Comparison of ENCODE assay signal across 7 cellular contexts in the genomic region with DNA sequence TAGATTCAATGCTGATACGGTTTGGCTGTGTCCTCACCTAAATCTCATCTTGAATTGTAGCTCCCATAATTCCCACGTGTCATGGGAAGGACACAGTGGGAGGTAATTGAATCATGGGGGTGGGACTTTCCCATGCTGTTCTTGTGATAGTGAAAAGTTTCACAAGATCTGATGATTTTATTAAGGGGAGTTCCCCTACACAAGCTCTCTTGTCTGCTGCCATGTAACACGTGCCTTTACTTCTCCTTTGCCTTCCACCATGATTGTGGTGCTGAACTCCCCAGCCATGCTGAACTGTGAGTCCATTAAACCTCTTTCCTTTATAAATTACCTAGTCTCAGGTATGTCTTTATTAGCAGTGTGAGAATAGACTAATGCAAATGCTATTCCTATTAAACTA. TPM values are rescaled to one million over a fixed set of nuclear protein-coding genes. Genes with fewer than 3 reads are reported as not detected.
DNase-seq lines count a peak whose midpoint lies in the region; ATAC-seq, FAIRE-seq and TF ChIP-seq lines count a peak whose summit lies in the region.
"Not testable (repeated sequence)": the region's sequence is repeated elsewhere in the genome, so short reads cannot be mapped to it uniquely, and the experiment has no call there.

No MANE protein-coding gene starts in this region.

- H3K4me3 Mint-ChIP-seq in activated CD4-positive, alpha-beta T cell treated with anti-CD3 and anti-CD28 coated beads for 36 hours; activated naive CD4-positive, alpha-beta T cell treated with anti-CD3 and anti-CD28 coated beads for 36 hours: not testable (repeated sequence)

- WGBS in K562 (ENCODE audit: insufficient coverage, low coverage, missing lambda C conversion rate): 31% methylated on average over 3 of the region's 3 CpGs

- not testable (repeated sequence) for H3K4me3 ChIP-seq in NB4 (ENCODE audit: low read depth, low read length); K562

- H3K79me2 ChIP-seq in K562 (ENCODE audit: control insufficient read depth, insufficient read depth, low read length): not testable (repeated sequence)

- H3K4me2 ChIP-seq in K562 (ENCODE audit: insufficient read depth, low read length): not testable (repeated sequence)

- not testable (repeated sequence) for TF ChIP-seq RAD21 in K562 (CRISPR knock-in tag; conservative IDR thresholded peaks at IDR 0.05 in 1 of 2, IDR thresholded peaks at IDR 0.05 in 1 of 2)

- H3K9me3 ChIP-seq in K562 (replicated peaks; ENCODE audit: control insufficient read depth, insufficient read depth, low read depth, low read length): not testable (repeated sequence)

- peaks cover 15% of the 10 kb centered on the region for H3K4me1 Mint-ChIP-seq in activated CD4-positive, alpha-beta T cell treated with anti-CD3 and anti-CD28 coated beads for 36 hours
- H3K4me1 Mint-ChIP-seq in activated naive CD4-positive, alpha-beta T cell treated with anti-CD3 and anti-CD28 coated beads for 36 hours (ENCODE audit: low read depth): peaks cover 11% of the 10 kb centered on the region

- H3K36me3 ChIP-seq in K562 (ENCODE audit: control insufficient read depth, insufficient read depth, low read length): not testable (repeated sequence)

- H3K9me3 Mint-ChIP-seq in activated CD4-positive, alpha-beta T cell treated with anti-CD3 and anti-CD28 coated beads for 36 hours (ENCODE audit: low read depth); activated naive CD4-positive, alpha-beta T cell treated with anti-CD3 and anti-CD28 coated beads for 36 hours: not testable (repeated sequence)

- TF ChIP-seq POLR2A in NB4 (IDR thresholded peaks at IDR 0.05; ENCODE audit: extremely low read depth, insufficient read length); K562 (conservative IDR thresholded peaks at IDR 0.05): not testable (repeated sequence)

- CTCF ChIA-PET in activated CD4-positive, alpha-beta T cell treated with anti-CD3 and anti-CD28 coated beads for 36 hours (lab: Charles Lee): interaction anchor here (0.6 kb wide), 1 partner anchor 86 kb away, joined by 3 read pairs; no protein-coding TSS in a partner anchor
- CTCF ChIA-PET in activated naive CD4-positive, alpha-beta T cell treated with anti-CD3 and anti-CD28 coated beads for 36 hours (lab: Charles Lee); K562 (lab: Yijun Ruan, JAX; ENCODE audit: low intra/inter-chr PET ratio): not testable (repeated sequence)

- POLR2A ChIA-PET in activated CD4-positive, alpha-beta T cell treated with anti-CD3 and anti-CD28 coated beads for 36 hours (lab: Charles Lee): not testable (repeated sequence)
- POLR2A ChIA-PET in K562 (lab: Yijun Ruan, JAX): interaction anchor here (0.6 kb wide), 1 partner anchor 46 kb away, joined by 3 read pairs; no protein-coding TSS in a partner anchor

- in situ Hi-C loops in K562 (cut with MboI): not testable (repeated sequence)

- 0 out of 2 replicates have a peak overlapping the region, but pooled peaks have one; percentile 1 for H2AFZ ChIP-seq in K562 (ENCODE audit: low read depth, low read length)

- TF ChIP-seq CTCF in NB4 (IDR thresholded peaks at IDR 0.05; ENCODE audit: low read depth, low read length); K562 (IDR thresholded peaks at IDR 0.05 in 2 of 3, conservative IDR thresholded peaks at IDR 0.05 in 1 of 3; ENCODE audit: insufficient read depth in 2 of 3, low read depth in 1 of 3, low read length in 3 of 3): not testable (repeated sequence)

- not testable (repeated sequence) for H3K9me1 ChIP-seq in K562 (ENCODE audit: control insufficient read depth, insufficient read depth, low read length)

- intact Hi-C loops in activated CD4-positive, alpha-beta T cell treated with anti-CD3 and anti-CD28 coated beads for 36 hours (cut with DNase I, micrococcal nuclease); activated naive CD4-positive, alpha-beta T cell treated with anti-CD3 and anti-CD28 coated beads for 36 hours (cut with micrococcal nuclease); K562 (cut with micrococcal nuclease): not testable (repeated sequence)

- H4K20me1 ChIP-seq in K562 (replicated peaks; ENCODE audit: control insufficient read depth, insufficient read depth, low read length): not testable (repeated sequence)

- H3K4me1 ChIP-seq in K562 (replicated peaks in 1 of 2; ENCODE audit: control insufficient read depth in 2 of 2, insufficient read depth in 2 of 2, low read length in 2 of 2): not testable (repeated sequence)

- not testable (repeated sequence) for H3K36me3 Mint-ChIP-seq in activated CD4-positive, alpha-beta T cell treated with anti-CD3 and anti-CD28 coated beads for 36 hours (ENCODE audit: low read depth); activated naive CD4-positive, alpha-beta T cell treated with anti-CD3 and anti-CD28 coated beads for 36 hours (ENCODE audit: low read depth)

- FAIRE-seq in K562 (lab: Jason Lieb, UNC): not testable (repeated sequence)

- not testable (repeated sequence) for BruUV-seq in K562 (replicated peaks; lab: Mats Ljungman, UMichigan)

- H3K9ac ChIP-seq in K562 (ENCODE audit: insufficient read depth in 1 of 2, low read depth in 2 of 2, low read length in 2 of 2): not testable (repeated sequence)

- not testable (repeated sequence) for H3K27ac ChIP-seq in K562 (ENCODE audit: extremely low read depth, low read depth, low read length)

- not testable (repeated sequence) for H3K27me3 ChIP-seq in K562 (ENCODE audit: control insufficient read depth in 2 of 2, insufficient read depth in 2 of 2, low read length in 2 of 2)

- DNase-seq in CD1c-positive myeloid dendritic cell (ENCODE audit: extremely low spot score) (peak; percentile 8), NB4 (ENCODE audit: low read depth) (peak; percentile 2), iris pigment epithelial cell (ENCODE audit: low read depth) (peak; percentile 4), renal cortical epithelial cell (ENCODE audit: low read depth) (peak; percentile 37)
- DNase-seq in activated CD4-positive, alpha-beta T cell treated with anti-CD3 and anti-CD28 coated beads for 36 hours; K562 (ENCODE audit: extremely low read depth in 1 of 4, low spot score in 3 of 4): not testable (repeated sequence)
- DNase-seq in activated naive CD4-positive, alpha-beta T cell treated with anti-CD3 and anti-CD28 coated beads for 36 hours: peak; percentile 23

- H3K27ac Mint-ChIP-seq in activated CD4-positive, alpha-beta T cell treated with anti-CD3 and anti-CD28 coated beads for 36 hours; activated naive CD4-positive, alpha-beta T cell treated with anti-CD3 and anti-CD28 coated beads for 36 hours: not testable (repeated sequence)

- ATAC-seq in activated CD4-positive, alpha-beta T cell treated with anti-CD3 and anti-CD28 coated beads for 36 hours: peak; percentile 57
- not testable (repeated sequence) for ATAC-seq in K562

- not testable (repeated sequence) for TF ChIP-seq EP300 in K562 (IDR thresholded peaks at IDR 0.05; ENCODE audit: low read length)

- not testable (repeated sequence) for H3K27me3 Mint-ChIP-seq in activated CD4-positive, alpha-beta T cell treated with anti-CD3 and anti-CD28 coated beads for 36 hours; activated naive CD4-positive, alpha-beta T cell treated with anti-CD3 and anti-CD28 coated beads for 36 hours (ENCODE audit: low read depth)

RNA-seq across cellular contexts. Expression of a gene that starts 51.2 kb away (rescaled TPM):
- total RNA-seq in activated CD4-positive, alpha-beta T cell treated with anti-CD3 and anti-CD28 coated beads for 36 hours: 10 to 100 TPM; 11.4 to 15.1 TPM
- total RNA-seq in activated naive CD4-positive, alpha-beta T cell treated with anti-CD3 and anti-CD28 coated beads for 36 hours: 10 to 100 TPM in 1 of 2 experiments, 1 to 10 TPM in 1; 8.5 to 11.1 TPM
- 42.3 and 108 TPM in 2 replicates for total RNA-seq in K562 (2011; cell fraction: chromatin; rRNA removed; ENCODE audit: low replicate concordance)
- total RNA-seq in K562 (2011; cell fraction: nucleolus; rRNA removed): 23.0 and 36.6 TPM in 2 replicates
- 55.6 and 77.9 TPM in 2 replicates for total RNA-seq in K562 (2011; cell fraction: nucleoplasm; rRNA removed)
- 17.7 and 19.4 TPM in 2 replicates for total RNA-seq in K562 (2014; rRNA removed)
- total RNA-seq in K562 (2014; rRNA removed; fragmentation: Illumina TruSeq; extraction: Trizol): 33.4 and 38.6 TPM in 2 replicates
- total RNA-seq in K562 (2015; rRNA removed; fragmentation: Illumina TruSeq; extraction: Trizol): 31.8 and 38.7 TPM in 2 replicates
- 31.1 and 33.2 TPM in 2 replicates for total RNA-seq in K562 (2021)
- 21.3 and 33.2 TPM in 2 replicates for polyA plus RNA-seq in K562 (2011; rRNA removed)
- polyA plus RNA-seq in K562 (2011; cell fraction: cytosol; rRNA removed): 4.3 and 9.6 TPM in 2 replicates
- 29.3 and 34.4 TPM in 2 replicates for polyA plus RNA-seq in K562 (2011; cell fraction: nucleus; rRNA removed)
- 21.2 and 27.6 TPM in 2 replicates for polyA plus RNA-seq in K562 (2012)
- polyA plus RNA-seq in K562 (2014; fragmentation: Illumina TruSeq; extraction: Trizol): 27.3 and 32.8 TPM in 2 replicates
- 10 to 100 TPM; 16.7 to 26.1 TPM for polyA plus RNA-seq in K562 (2014; fragmentation: Nextera tagmentation; extraction: Ambion mirVana)
- polyA plus RNA-seq in K562 (2014; rRNA removed): 21.1 and 21.6 TPM in 2 replicates
- polyA minus RNA-seq in K562 (2011; rRNA and poly(A)+ RNA removed): 50.8 and 57.2 TPM in 2 replicates
- 15.0 and 22.5 TPM in 2 replicates for polyA minus RNA-seq in K562 (2011; cell fraction: cytosol; rRNA and poly(A)+ RNA removed)
- polyA minus RNA-seq in K562 (2011; cell fraction: nucleus; rRNA and poly(A)+ RNA removed): 31.9 and 40.0 TPM in 2 replicates
- 86.4 and 112 TPM in 2 replicates for total RNA-seq in renal cortical epithelial cell
